ENCODE assay signal across 20 cellular contexts in the genomic region with DNA sequence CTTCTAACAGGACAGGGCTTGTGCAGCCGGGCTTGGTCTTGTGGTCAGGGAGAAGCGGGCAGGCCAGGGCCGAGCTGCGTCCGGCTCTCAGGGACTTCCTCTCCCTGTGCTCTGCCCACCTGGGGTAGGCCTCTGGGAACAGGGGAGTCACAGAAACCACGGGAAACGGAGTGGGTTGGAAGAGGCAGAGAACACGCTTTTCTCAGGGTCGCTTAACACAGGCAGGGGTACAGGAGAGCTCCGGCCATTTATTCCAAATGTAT. TPM values are rescaled to one million over a fixed set of nuclear protein-coding genes. Genes with fewer than 3 reads are reported as not detected.
DNase-seq lines count a peak whose midpoint lies in the region; ATAC-seq and TF ChIP-seq lines count a peak whose summit lies in the region.
"Had no signal": no experiment of that assay in that cellular context is flagged by ENCODE, and none has a peak within 500 bp of the region (broad histone marks: within the 10 kb centered on the region; RNA-seq: fewer than 3 reads in every experiment).

No MANE protein-coding gene starts in this region.

- no peak overlapping the region for H3K4me3 ChIP-seq in endodermal cell (ENCODE audit: low read length)
- H3K4me3 ChIP-seq: gastrocnemius medialis, hepatocyte, lung, neural progenitor cell, SJSA1, suprapubic skin had no signal

- no peak for DNase-seq in activated CD4-positive, alpha-beta T cell treated with anti-CD3 and anti-CD28 coated beads, Interleukin-2, amount 10 ng/mL, durations not matched to agents 7 days and 5 days
- no peak for DNase-seq in activated CD4-positive, alpha-beta T cell treated with anti-CD3 and anti-CD28 coated beads for 48 hours
- DNase-seq in endodermal cell (no peak), mucosa of gallbladder (ENCODE audit: low spot score) (no peak), SKM-1 (lab: John Stamatoyannopoulos, UW; ENCODE audit: unreplicated experiment) (no peak)
- DNase-seq in activated naive CD4-positive, alpha-beta T cell treated with Interleukin-2 at 50 U/mL for 16 hours: no peak
- DNase-seq: gastrocnemius medialis, MM.1S, NCI-H1417 treated with DMSO at 0.1 percent for 48 hours, NCI-H2107, NCI-H446 had no signal

- H3K4me1 ChIP-seq in endodermal cell (ENCODE audit: control insufficient read depth, insufficient read depth, low read length): no peaks in the 10 kb centered on the region
- H3K4me1 ChIP-seq: neural progenitor cell had no signal

- H3K4me1 Mint-ChIP-seq in activated CD4-positive, alpha-beta T cell treated with anti-CD3 and anti-CD28 coated beads, Interleukin-2, amount 10 ng/mL, durations not matched to agents 7 days and 5 days: peaks cover 73% of the 10 kb centered on the region
- H3K4me1 Mint-ChIP-seq in IgD-negative memory B cell (peaks cover 27 to 52% (median 47%) of the 10 kb centered on the region in 3 donors), endodermal cell (no peaks in the 10 kb centered on the region)
- H3K4me1 Mint-ChIP-seq in stimulated activated memory B cell treated with anti-CD40 and anti-IgM and Interleukin-4, amounts not matched to agents 10 μg/mL and 1 μg/mL and 100 μg/mL, for 72 hours: peaks cover 64% of the 10 kb centered on the region

- CTCF ChIA-PET in activated CD4-positive, alpha-beta T cell treated with anti-CD3 and anti-CD28 coated beads, Interleukin-2, amount 10 ng/mL, durations not matched to agents 7 days and 5 days (lab: Charles Lee): interaction anchor here (0.6 to 4.4 kb wide), 20 partner anchors 9 to 626 kb away, joined by 3 to 36 read pairs (median 3); no protein-coding TSS in a partner anchor

- H3K4me3 Mint-ChIP-seq in activated CD4-positive, alpha-beta T cell treated with anti-CD3 and anti-CD28 coated beads, Interleukin-2, amount 10 ng/mL, durations not matched to agents 7 days and 5 days: no peak overlapping the region
- H3K4me3 Mint-ChIP-seq in IgD-negative memory B cell (peak overlapping the region in 1 of 4 donors; percentile 42), endodermal cell (no peak overlapping the region)
- H3K4me3 Mint-ChIP-seq in stimulated activated memory B cell treated with anti-CD40 and anti-IgM and Interleukin-4, amounts not matched to agents 10 μg/mL and 1 μg/mL and 100 μg/mL, for 72 hours: no peak overlapping the region
- H3K4me3 Mint-ChIP-seq: activated naive CD4-positive, alpha-beta T cell treated with anti-CD3 and anti-CD28 coated beads, Interleukin-2, amount 10 ng/mL, durations not matched to agents 7 days and 5 days; neural progenitor cell had no signal

- ATAC-seq in stimulated activated memory B cell treated with anti-CD40 and anti-IgM and Interleukin-4, amounts not matched to agents 10 μg/mL and 1 μg/mL and 100 μg/mL, for 72 hours: no peak
- ATAC-seq: gastrocnemius medialis had no signal

- POLR2A ChIA-PET in activated CD4-positive, alpha-beta T cell treated with anti-CD3 and anti-CD28 coated beads, Interleukin-2, amount 10 ng/mL, durations not matched to agents 7 days and 5 days (lab: Charles Lee): no interaction called here

- peak overlapping the region; percentile 68 for H3K27ac Mint-ChIP-seq in activated CD4-positive, alpha-beta T cell treated with anti-CD3 and anti-CD28 coated beads, Interleukin-2, amount 10 ng/mL, durations not matched to agents 7 days and 5 days
- H3K27ac Mint-ChIP-seq in IgD-negative memory B cell: peak overlapping the region in 2 of 3 donors; percentile 27 to 59
- H3K27ac Mint-ChIP-seq in endodermal cell: peak overlapping the region; percentile 68
- peak overlapping the region; percentile 88 for H3K27ac Mint-ChIP-seq in stimulated activated memory B cell treated with anti-CD40 and anti-IgM and Interleukin-4, amounts not matched to agents 10 μg/mL and 1 μg/mL and 100 μg/mL, for 72 hours
- H3K27ac Mint-ChIP-seq: activated naive CD4-positive, alpha-beta T cell treated with anti-CD3 and anti-CD28 coated beads, Interleukin-2, amount 10 ng/mL, durations not matched to agents 7 days and 5 days had no signal

- no peak overlapping the region for H3K27ac ChIP-seq in endodermal cell (ENCODE audit: low read depth, low read length)
- H3K27ac ChIP-seq: gastrocnemius medialis, neural progenitor cell, SJSA1, suprapubic skin had no signal

- H3K9ac ChIP-seq in endodermal cell (ENCODE audit: extremely low read depth, low read length, poor library complexity, severe bottlenecking): no peak overlapping the region
- H3K9ac ChIP-seq: neural progenitor cell had no signal

- H3K9me3 ChIP-seq in endodermal cell (ENCODE audit: control insufficient read depth, low read length): no peaks in the 10 kb centered on the region
- H3K9me3 ChIP-seq: gastrocnemius medialis, SJSA1, suprapubic skin had no signal

- H3K36me3 ChIP-seq in endodermal cell (ENCODE audit: control insufficient read depth, insufficient read depth, low read length): peaks cover 12% of the 10 kb centered on the region
- H3K36me3 ChIP-seq: gastrocnemius medialis, neural progenitor cell had no signal

- TF ChIP-seq CTCF in endodermal cell (conservative IDR thresholded peaks at IDR 0.05): no peak

- 96 to 100% methylated on average over 2 to 10 of the region's 10 CpGs for WGBS in endodermal cell (ENCODE audit: insufficient coverage in 1 of 2, insufficient read length in 1 of 2), 2 experiments

- H3K36me3 Mint-ChIP-seq in activated CD4-positive, alpha-beta T cell treated with anti-CD3 and anti-CD28 coated beads, Interleukin-2, amount 10 ng/mL, durations not matched to agents 7 days and 5 days (ENCODE audit: low read depth): peaks cover 4% of the 10 kb centered on the region
- H3K36me3 Mint-ChIP-seq in IgD-negative memory B cell (peaks cover 4% of the 10 kb centered on the region), endodermal cell (ENCODE audit: low read depth) (peaks cover 53% of the 10 kb centered on the region)
- H3K36me3 Mint-ChIP-seq in stimulated activated memory B cell treated with anti-CD40 and anti-IgM and Interleukin-4, amounts not matched to agents 10 μg/mL and 1 μg/mL and 100 μg/mL, for 72 hours: peaks cover 51% of the 10 kb centered on the region
- H3K36me3 Mint-ChIP-seq: activated naive CD4-positive, alpha-beta T cell treated with anti-CD3 and anti-CD28 coated beads, Interleukin-2, amount 10 ng/mL, durations not matched to agents 7 days and 5 days had no signal

- H3K9me3 Mint-ChIP-seq in activated CD4-positive, alpha-beta T cell treated with anti-CD3 and anti-CD28 coated beads, Interleukin-2, amount 10 ng/mL, durations not matched to agents 7 days and 5 days: no peaks in the 10 kb centered on the region
- H3K9me3 Mint-ChIP-seq in IgD-negative memory B cell (no peaks in the 10 kb centered on the region), endodermal cell (no peaks in the 10 kb centered on the region)
- H3K9me3 Mint-ChIP-seq in stimulated activated memory B cell treated with anti-CD40 and anti-IgM and Interleukin-4, amounts not matched to agents 10 μg/mL and 1 μg/mL and 100 μg/mL, for 72 hours: no peaks in the 10 kb centered on the region
- H3K9me3 Mint-ChIP-seq: activated naive CD4-positive, alpha-beta T cell treated with anti-CD3 and anti-CD28 coated beads, Interleukin-2, amount 10 ng/mL, durations not matched to agents 7 days and 5 days; neural progenitor cell had no signal

- peaks cover 5% of the 10 kb centered on the region for H3K27me3 Mint-ChIP-seq in activated CD4-positive, alpha-beta T cell treated with anti-CD3 and anti-CD28 coated beads, Interleukin-2, amount 10 ng/mL, durations not matched to agents 7 days and 5 days
- no peaks in the 10 kb centered on the region for H3K27me3 Mint-ChIP-seq in IgD-negative memory B cell
- no peaks in the 10 kb centered on the region for H3K27me3 Mint-ChIP-seq in endodermal cell (ENCODE audit: insufficient read depth)
- H3K27me3 Mint-ChIP-seq in stimulated activated memory B cell treated with anti-CD40 and anti-IgM and Interleukin-4, amounts not matched to agents 10 μg/mL and 1 μg/mL and 100 μg/mL, for 72 hours: no peaks in the 10 kb centered on the region

- no peaks in the 10 kb centered on the region for H3K27me3 ChIP-seq in endodermal cell (ENCODE audit: control insufficient read depth, insufficient read depth, low read length, poor library complexity, severe bottlenecking)
- H3K27me3 ChIP-seq: gastrocnemius medialis, hepatocyte, neural progenitor cell, SJSA1, suprapubic skin had no signal

RNA-seq across cellular contexts. Expression of gene AMZ1, which starts 30.6 kb away (rescaled TPM):
- under 1 TPM; 0.05 to 0.08 TPM for total RNA-seq in activated CD4-positive, alpha-beta T cell treated with anti-CD3 and anti-CD28 coated beads, Interleukin-2, amount 10 ng/mL, durations not matched to agents 7 days and 5 days
- polyA plus RNA-seq in IgD-negative memory B cell: 1.9 TPM
- 1 to 10 TPM in 1 of 2 donors, under 1 TPM in 1; 0.66 to 1.6 TPM for total RNA-seq in endodermal cell
- polyA plus RNA-seq in endodermal cell (2013, experiment 1 of 2): 0.07 TPM
- polyA plus RNA-seq in endodermal cell (2013, experiment 2 of 2): not detected
- total RNA-seq in mucosa of gallbladder: 0.35 TPM
- total RNA-seq: gastrocnemius medialis, hepatocyte, HT1080 had no signal
